ENCODE assay signal across 19 cellular contexts in genomic region chr9:119453980-119454379, GRCh38.
DNase-seq lines count a peak whose midpoint lies in the region; ATAC-seq, FAIRE-seq and TF ChIP-seq lines count a peak whose summit lies in the region.
"Had no signal": no experiment of that assay in that cellular context is flagged by ENCODE, and none has a peak within 500 bp of the region (broad histone marks: within the 10 kb centered on the region; RNA-seq: fewer than 3 reads in every experiment).

No MANE protein-coding gene starts in this region.

- CTCF ChIA-PET in HepG2 (lab: Yijun Ruan, JAX; ENCODE audit: low intra/inter-chr PET ratio, low total read pairs) = no interaction called here

- no peak overlapping the region for H3K4me3 ChIP-seq in bronchial epithelial cell (ENCODE audit: low read depth, low read length)
- peak overlapping the region in 2 of 3 experiments; percentile 5 to 17 for H3K4me3 ChIP-seq in keratinocyte (ENCODE audit: control insufficient read depth in 2 of 3, extremely low read depth in 1 of 3, insufficient read depth in 2 of 3, low read depth in 1 of 3, low read length in 3 of 3)
- H3K4me3 ChIP-seq in heart left ventricle = no peak overlapping the region
- no peak overlapping the region for H3K4me3 ChIP-seq in HepG2 (replicated peaks in 1 of 3; ENCODE audit: insufficient read depth in 1 of 3, low read depth in 2 of 3, low read length in 3 of 3)
- H3K4me3 ChIP-seq: A549, PC-9 had no signal

- H4K20me1 ChIP-seq in keratinocyte (ENCODE audit: control insufficient read depth, extremely low read depth, insufficient read depth, low read length) = no peaks in the 10 kb centered on the region
- no peaks in the 10 kb centered on the region for H4K20me1 ChIP-seq in HepG2 (ENCODE audit: insufficient read depth, low read length)

- FAIRE-seq in bronchial epithelial cell (lab: Jason Lieb, UNC) (no peak), keratinocyte (lab: Jason Lieb, UNC) (peak; percentile 95), HepG2 (lab: Jason Lieb, UNC) (no peak)
- FAIRE-seq: A549, GM12892, H1 had no signal

- TF ChIP-seq CTCF in bronchial epithelial cell (IDR thresholded peaks at IDR 0.05; ENCODE audit: insufficient read depth, low read length, severe bottlenecking) (no peak), keratinocyte (optimal IDR thresholded peaks at IDR 0.05 in 1 of 3, IDR thresholded peaks at IDR 0.05 in 1 of 3, conservative IDR thresholded peaks at IDR 0.05 in 1 of 3; ENCODE audit: extremely low read depth in 1 of 3, insufficient read depth in 2 of 3, low read length in 3 of 3) (no peak), heart left ventricle (IDR thresholded peaks at IDR 0.05) (no peak), HepG2 (CRISPR knock-in tag; IDR thresholded peaks at IDR 0.05) (no peak)

- ATAC-seq in heart left ventricle = no peak
- no peak for ATAC-seq in HepG2
- ATAC-seq: Right ventricle myocardium inferior had no signal

- no peaks in the 10 kb centered on the region for H3K9me3 ChIP-seq in keratinocyte (ENCODE audit: control insufficient read depth, low read depth, low read length)
- H3K9me3 ChIP-seq in heart left ventricle = no peaks in the 10 kb centered on the region
- no peaks in the 10 kb centered on the region for H3K9me3 ChIP-seq in HepG2 (ENCODE audit: low read length)
- H3K9me3 ChIP-seq: A549 had no signal

- 59 to 83% (median 74%) methylated on average over 1 of the region's 1 CpG for WGBS in heart left ventricle, 4 donors
- WGBS in HepG2 (ENCODE audit: low lambda C conversion rate) = no CpG with 5 or more reads among the region's 1 CpG

- dilution Hi-C loops in keratinocyte (cut with MboI; ENCODE audit: extremely low pct_ligation_motif_present, low sequenced_read_pairs) = no loop called here

- H3K27me3 ChIP-seq in bronchial epithelial cell (ENCODE audit: control insufficient read depth, insufficient read depth, low read length) (no peaks in the 10 kb centered on the region), keratinocyte (ENCODE audit: control insufficient read depth, extremely low read depth, insufficient read depth, low read length) (no peaks in the 10 kb centered on the region), heart left ventricle (no peaks in the 10 kb centered on the region), HepG2 (ENCODE audit: control insufficient read depth in 1 of 2, insufficient read depth in 2 of 2, low read length in 2 of 2) (no peaks in the 10 kb centered on the region)

- H3K4me2 ChIP-seq in keratinocyte (ENCODE audit: control insufficient read depth, extremely low read depth, insufficient read depth, low read depth, low read length) (peak overlapping the region; percentile 77), HepG2 (ENCODE audit: low read depth, low read length) (no peak overlapping the region)
- H3K4me2 ChIP-seq: A549, PC-9 had no signal

- no peaks in the 10 kb centered on the region for H3K79me2 ChIP-seq in keratinocyte (ENCODE audit: control insufficient read depth, insufficient read depth, low read length)
- H3K79me2 ChIP-seq in HepG2 (ENCODE audit: insufficient read depth, low read length) = no peaks in the 10 kb centered on the region

- TF ChIP-seq EP300 in HepG2 (IDR thresholded peaks at IDR 0.05; ENCODE audit: low read depth in 2 of 2, low read length in 2 of 2) (no peak), HepG2 (CRISPR knock-in tag; IDR thresholded peaks at IDR 0.05; ENCODE audit: borderline replicate concordance) (no peak)

- DNase-seq in DMS 273 (lab: John Stamatoyannopoulos, UW; ENCODE audit: unreplicated experiment) = peak; percentile 96
- DNase-seq in NCI-H2171 treated with DMSO at 0.1 percent for 48 hours (lab: John Stamatoyannopoulos, UW) = peak; percentile 99
- peak; percentile 44 for DNase-seq in bronchial epithelial cell (ENCODE audit: low read depth)
- DNase-seq in keratinocyte (ENCODE audit: low read depth, low spot score) = peak; percentile 26
- no peak for DNase-seq in retina
- DNase-seq in activated CD8-positive, alpha-beta memory T cell treated with anti-CD3 and anti-CD28 coated beads for 24 hours = no peak
- DNase-seq in heart left ventricle = no peak
- no peak for DNase-seq in HepG2 (ENCODE audit: low spot score)
- DNase-seq: C1 segment of cervical spinal cord, DMS153, KG1, NCI-H1436, NCI-H226, NCI-H524 treated with DMSO at 0.1 percent for 48 hours, PC-9 had no signal

- BruUV-seq in HepG2 (replicated peaks; lab: Mats Ljungman, UMichigan) = no TSS peak

- TF ChIP-seq POLR2A in heart left ventricle (IDR thresholded peaks at IDR 0.05) (no peak), HepG2 (IDR thresholded peaks at IDR 0.05; ENCODE audit: insufficient read depth in 1 of 2, low read depth in 2 of 2, low read length in 2 of 2) (no peak)

- H3K36me3 ChIP-seq in bronchial epithelial cell (ENCODE audit: control insufficient read depth, insufficient read depth, low read length) (no peaks in the 10 kb centered on the region), keratinocyte (ENCODE audit: control insufficient read depth in 2 of 2, extremely low read depth in 1 of 2, insufficient read depth in 2 of 2, low read length in 2 of 2) (no peaks in the 10 kb centered on the region), heart left ventricle (no peaks in the 10 kb centered on the region), HepG2 (replicated peaks in 1 of 2; ENCODE audit: control insufficient read depth in 1 of 2, insufficient read depth in 2 of 2, low read length in 2 of 2) (no peaks in the 10 kb centered on the region)

- H2AFZ ChIP-seq in keratinocyte (ENCODE audit: control insufficient read depth, low read length) (peak overlapping the region; percentile 68), HepG2 (ENCODE audit: low read length) (no peak overlapping the region)
- H2AFZ ChIP-seq: PC-9 had no signal

- TF ChIP-seq RAD21 in HepG2 (CRISPR knock-in tag; IDR thresholded peaks at IDR 0.05) = no peak

- H3K4me1 ChIP-seq in keratinocyte (ENCODE audit: control insufficient read depth, extremely low read depth, insufficient read depth, low read length) (peaks cover 19% of the 10 kb centered on the region), heart left ventricle (no peaks in the 10 kb centered on the region), HepG2 (ENCODE audit: insufficient read depth, low read length) (no peaks in the 10 kb centered on the region)
- H3K4me1 ChIP-seq: A549 had no signal

- POLR2A ChIA-PET in HepG2 (lab: Yijun Ruan, JAX) = no interaction called here

- intact Hi-C loops in heart left ventricle (cut with DNase I) (no loop called here), HepG2 (cut with micrococcal nuclease; ENCODE audit: unreplicated experiment) (no loop called here)

- H3K9ac ChIP-seq in keratinocyte (ENCODE audit: control insufficient read depth, extremely low read depth, insufficient read depth, low read length) = peak overlapping the region; percentile 58
- no peak overlapping the region for H3K9ac ChIP-seq in HepG2 (ENCODE audit: insufficient read depth, low read depth, low read length)

- peak overlapping the region; percentile 79 for H3K27ac ChIP-seq in keratinocyte (ENCODE audit: control insufficient read depth, insufficient read depth, low read length)
- no peak overlapping the region for H3K27ac ChIP-seq in heart left ventricle
- no peak overlapping the region for H3K27ac ChIP-seq in HepG2 (ENCODE audit: extremely low read length, insufficient read depth, low read length)
- H3K27ac ChIP-seq: A549, PC-9 had no signal

- in situ Hi-C loops in HepG2 (cut with HindIII; ENCODE audit: extremely low pct_ligation_motif_present, low pct_unique_long_range_greater_than_20kb) = no loop called here

- H3K9me1 ChIP-seq in keratinocyte (ENCODE audit: control insufficient read depth, extremely low read depth, insufficient read depth, low read length) = no peaks in the 10 kb centered on the region

TF ChIP-seq in HepG2, 621 proteins besides CTCF, POLR2A, EP300 and RAD21:
- no peak for TF ChIP-seq TP53 (CRISPR knock-in tag; conservative IDR thresholded peaks at IDR 0.05)

Comparison
In these comparisons a context has a peak if more than half of its experiments do, and no peak if none do; other contexts are left out.
1. DNase-seq: peak in DMS 273 (single experiment), NCI-H2171 treated with DMSO at 0.1 percent for 48 hours (single experiment), bronchial epithelial cell (single experiment) and keratinocyte (single experiment); none in retina (single experiment), activated CD8-positive, alpha-beta memory T cell treated with anti-CD3 and anti-CD28 coated beads for 24 hours (single experiment), heart left ventricle (0 of 5) and HepG2 (single experiment).
2. H3K4me3 ChIP-seq: peak in keratinocyte (2 of 3); none in bronchial epithelial cell (single experiment), heart left ventricle (0 of 12) and HepG2 (0 of 3).